In genomic region chr7:18786796-18787195, GRCh38 we compare ENCODE assay signal across 9 cellular contexts.
"Had no signal": no experiment of that assay in that cellular context is flagged by ENCODE, and none has a peak within 500 bp of the region (broad histone marks: within the 10 kb centered on the region; RNA-seq: fewer than 3 reads in every experiment).

No MANE protein-coding gene starts in this region.

- H3K4me3 Mint-ChIP-seq: HFFc6, IgD-negative memory B cell had no signal

- H3K36me3 ChIP-seq: HAP-1 had no signal

- H3K9me3 ChIP-seq: HAP-1 had no signal

- ATAC-seq: HCT116, HepG2 had no signal

- DNase-seq: GM23248, GOT3, H7, HFFc6 had no signal

- H3K4me3 ChIP-seq: GM23248, HAP-1 had no signal

- H3K27me3 Mint-ChIP-seq: IgD-negative memory B cell had no signal

- H3K27ac ChIP-seq: GM23248, HL-60 had no signal

- H3K27ac Mint-ChIP-seq: HFFc6, IgD-negative memory B cell had no signal

- H3K9me3 Mint-ChIP-seq: HFFc6, IgD-negative memory B cell had no signal

- H3K36me3 Mint-ChIP-seq: IgD-negative memory B cell had no signal
